In the genomic region with DNA sequence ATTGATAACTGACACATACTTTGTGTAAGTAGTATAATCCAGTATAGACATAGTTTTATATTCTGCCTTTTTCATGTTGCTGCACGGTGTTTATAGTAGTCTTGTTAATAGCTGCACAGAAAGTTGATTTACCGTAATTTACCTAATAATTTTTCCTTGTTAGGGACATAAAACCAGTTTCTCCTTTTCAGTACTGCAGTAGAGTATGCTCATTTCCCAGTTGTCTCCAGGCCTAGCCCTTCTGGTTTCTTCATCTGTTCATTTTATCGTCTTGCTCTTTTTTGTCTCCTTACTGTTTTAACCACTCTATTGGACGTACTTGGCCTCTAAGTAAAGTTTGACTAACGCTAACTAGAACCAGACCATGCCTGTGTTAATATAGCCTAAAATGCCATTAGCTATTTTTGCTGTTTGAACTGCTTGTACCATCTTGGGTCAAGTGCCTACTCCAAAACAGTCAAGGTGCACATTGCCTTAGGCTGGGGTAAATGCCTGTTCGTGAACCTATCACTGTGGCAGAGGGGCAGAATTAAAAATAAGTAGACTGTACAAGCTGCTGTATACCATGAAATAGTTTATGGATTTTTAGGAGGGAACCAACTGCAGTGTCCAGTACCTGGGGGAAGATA, we compare ENCODE assay signal across 17 cellular contexts. TPM values are rescaled to one million over a fixed set of nuclear protein-coding genes. Genes with fewer than 3 reads are reported as not detected.
A peak's percentile ranks its signal among the peaks of the same experiment; 100 is the strongest.
DNase-seq lines count a peak whose midpoint lies in the region; ATAC-seq and TF ChIP-seq lines count a peak whose summit lies in the region.
"Had no signal": no experiment of that assay in that cellular context is flagged by ENCODE, and none has a peak within 500 bp of the region (broad histone marks: within the 10 kb centered on the region; RNA-seq: fewer than 3 reads in every experiment).

No MANE protein-coding gene starts in this region.

- H3K27me3 ChIP-seq in heart left ventricle = no peaks in the 10 kb centered on the region
- no peaks in the 10 kb centered on the region for H3K27me3 ChIP-seq in right atrium auricular region
- no peaks in the 10 kb centered on the region for H3K27me3 ChIP-seq in left ventricle myocardium inferior (ENCODE audit: low read depth)
- H3K27me3 ChIP-seq in neutrophil = no peaks in the 10 kb centered on the region
- H3K27me3 ChIP-seq: BE2C had no signal

- TF ChIP-seq CTCF in heart left ventricle (IDR thresholded peaks at IDR 0.05) = no peak
- no peak for TF ChIP-seq CTCF in right atrium auricular region (IDR thresholded peaks at IDR 0.05)
- no peak for TF ChIP-seq CTCF in CD14-positive monocyte (IDR thresholded peaks at IDR 0.05)
- no peak for TF ChIP-seq CTCF in left ventricle myocardium inferior (IDR thresholded peaks at IDR 0.05; ENCODE audit: borderline replicate concordance)
- no peak for TF ChIP-seq CTCF in neutrophil (IDR thresholded peaks at IDR 0.05)
- no peak for TF ChIP-seq CTCF in type B pancreatic cell (conservative IDR thresholded peaks at IDR 0.05)

- H3K4me1 ChIP-seq in heart left ventricle = peaks cover 0 to 86% (median 55%) of the 10 kb centered on the region in 12 donors
- H3K4me1 ChIP-seq in right atrium auricular region = peaks cover 0 to 59% of the 10 kb centered on the region in 2 donors
- peaks cover 91% of the 10 kb centered on the region for H3K4me1 ChIP-seq in left ventricle myocardium inferior
- H3K4me1 ChIP-seq in neutrophil (ENCODE audit: control insufficient read depth in 1 of 2, insufficient read depth in 1 of 2, low read depth in 1 of 2, low read length in 1 of 2) = peaks cover 0 to 18% of the 10 kb centered on the region in 2 experiments
- H3K4me1 ChIP-seq: BE2C had no signal

- H3K27ac Mint-ChIP-seq in CD14-positive monocyte (peak overlapping the region in 4 of 7 donors; percentile 18 to 76 (median 71)), type B pancreatic cell (no peak overlapping the region)
- H3K27ac Mint-ChIP-seq: H9 had no signal

- H3K4me3 Mint-ChIP-seq in CD14-positive monocyte = no peak overlapping the region
- H3K4me3 Mint-ChIP-seq in type B pancreatic cell = no peak overlapping the region
- H3K4me3 Mint-ChIP-seq: CD4-positive, alpha-beta memory T cell; H9; IgD-negative memory B cell had no signal

- TF ChIP-seq POLR2A in heart left ventricle (IDR thresholded peaks at IDR 0.05) = no peak

- H3K9me3 ChIP-seq in heart left ventricle (no peaks in the 10 kb centered on the region), right atrium auricular region (no peaks in the 10 kb centered on the region), left ventricle myocardium inferior (replicated peaks) (no peaks in the 10 kb centered on the region), neutrophil (no peaks in the 10 kb centered on the region)
- H3K9me3 ChIP-seq: BE2C had no signal

- intact Hi-C loops in heart left ventricle (cut with DNase I) = no loop called here
- intact Hi-C loops in CD14-positive monocyte (cut with micrococcal nuclease) = no loop called here
- intact Hi-C loops in left ventricle myocardium inferior (cut with micrococcal nuclease) = no loop called here

- peaks cover 0 to 2% (median 0%) of the 10 kb centered on the region in 3 donors for H3K27me3 Mint-ChIP-seq in CD14-positive monocyte (ENCODE audit: low read depth in 3 of 3)
- H3K27me3 Mint-ChIP-seq in type B pancreatic cell = no peaks in the 10 kb centered on the region
- H3K27me3 Mint-ChIP-seq: CD4-positive, alpha-beta memory T cell; IgD-negative memory B cell had no signal

- H3K36me3 ChIP-seq in heart left ventricle (no peaks in the 10 kb centered on the region), right atrium auricular region (no peaks in the 10 kb centered on the region), left ventricle myocardium inferior (no peaks in the 10 kb centered on the region), neutrophil (no peaks in the 10 kb centered on the region)
- H3K36me3 ChIP-seq: BE2C had no signal

- DNase-seq in heart left ventricle (no peak), right atrium auricular region (ENCODE audit: low spot score) (no peak), CD14-positive monocyte (ENCODE audit: low spot score) (no peak), left ventricle myocardium inferior (no peak), SIG-M5 (lab: John Stamatoyannopoulos, UW) (no peak), type B pancreatic cell (ENCODE audit: extremely low spot score, unreplicated experiment) (no peak)
- DNase-seq: ACHN; BE2C; CD4-positive, alpha-beta memory T cell; DMS153; DMS79; GDM1; H9 had no signal

- H3K9me3 Mint-ChIP-seq in CD14-positive monocyte = peaks cover 0 to 4% (median 0%) of the 10 kb centered on the region in 7 donors
- no peaks in the 10 kb centered on the region for H3K9me3 Mint-ChIP-seq in type B pancreatic cell
- H3K9me3 Mint-ChIP-seq: CD4-positive, alpha-beta memory T cell; H9; IgD-negative memory B cell had no signal

- ATAC-seq in heart left ventricle = peak; percentile 25 to 79 (median 68)
- ATAC-seq in GM19035 (IDR thresholded peaks at IDR 0.05; ENCODE audit: unreplicated experiment) = no peak

- 70 to 76% (median 72%) methylated on average over 6 of the region's 6 CpGs for WGBS in heart left ventricle, 4 donors

- H3K27ac ChIP-seq in heart left ventricle (peak overlapping the region in 8 of 12 donors; percentile 0 to 66 (median 36)), right atrium auricular region (peak overlapping the region in 1 of 2 donors; percentile 10), left ventricle myocardium inferior (replicated peaks) (peak overlapping the region; percentile 64), neutrophil (peak overlapping the region; percentile 54)
- H3K27ac ChIP-seq: C4-2B had no signal

- peaks cover 48% of the 10 kb centered on the region for H3K4me1 Mint-ChIP-seq in CD14-positive monocyte
- peaks cover 9% of the 10 kb centered on the region for H3K4me1 Mint-ChIP-seq in type B pancreatic cell (ENCODE audit: unreplicated experiment)

- H3K4me3 ChIP-seq in heart left ventricle (no peak overlapping the region), right atrium auricular region (no peak overlapping the region), left ventricle myocardium inferior (no peak overlapping the region), neutrophil (ENCODE audit: low read depth in 1 of 2, low read length in 1 of 2) (peak overlapping the region in 1 of 2 experiments; percentile 22)

- H3K36me3 Mint-ChIP-seq in CD14-positive monocyte (peaks cover 3 to 11% of the 10 kb centered on the region in 2 donors), type B pancreatic cell (no peaks in the 10 kb centered on the region)
- H3K36me3 Mint-ChIP-seq: CD4-positive, alpha-beta memory T cell had no signal

RNA-seq across cellular contexts. Expression of a gene that starts 34.8 kb away (rescaled TPM):
- total RNA-seq in heart left ventricle = 100 to 1,000 TPM in 1 of 9 donors, 10 to 100 TPM in 8; 64.5 to 105 (median 86.8) TPM
- polyA plus RNA-seq in heart left ventricle = 10 to 100 TPM; 22.5 to 24.9 TPM
- total RNA-seq in right atrium auricular region = 10 to 100 TPM; 45.5 to 60.8 TPM
- polyA plus RNA-seq in CD14-positive monocyte = 10 to 100 TPM; 54.4 to 62.6 TPM
- total RNA-seq in left ventricle myocardium inferior = 79.0 TPM
- 41.5 and 44.4 TPM in 2 replicates for total RNA-seq in type B pancreatic cell (ENCODE audit: low replicate concordance)

RNA-seq across cellular contexts. Expression of a gene that starts 41.9 kb away (rescaled TPM):
- total RNA-seq in heart left ventricle (10 to 100 TPM; 20.2 to 52.7 (median 22.9) TPM), right atrium auricular region (10 to 100 TPM; 25.3 to 25.4 TPM), left ventricle myocardium inferior (28.0 TPM), type B pancreatic cell (ENCODE audit: low replicate concordance) (128 and 180 TPM in 2 replicates)
- polyA plus RNA-seq in heart left ventricle (10 to 100 TPM; 18.7 to 45.4 TPM), CD14-positive monocyte (10 to 100 TPM; 27.9 to 35.0 TPM)

RNA-seq across cellular contexts. Expression of a gene that starts 48.8 kb away (rescaled TPM):
- total RNA-seq in heart left ventricle = 10 to 100 TPM; 69.4 to 99.4 (median 82.0) TPM
- 100 to 1,000 TPM in 1 of 2 donors, 10 to 100 TPM in 1; 88.7 to 124 TPM for polyA plus RNA-seq in heart left ventricle
- total RNA-seq in right atrium auricular region = 100 to 1,000 TPM in 1 of 2 donors, 10 to 100 TPM in 1; 77.7 to 101 TPM
- 100 to 1,000 TPM; 163 to 231 TPM for polyA plus RNA-seq in CD14-positive monocyte
- total RNA-seq in left ventricle myocardium inferior = 83.0 TPM
- total RNA-seq in type B pancreatic cell (ENCODE audit: low replicate concordance) = 87.0 and 87.5 TPM in 2 replicates
